8 cellular contexts compared by ENCODE assay signal in genomic region chr19:57410748-57411671, GRCh38. TPM values are rescaled to one million over a fixed set of nuclear protein-coding genes. Genes with fewer than 3 reads are reported as not detected.
DNase-seq lines count a peak whose midpoint lies in the region; ATAC-seq and TF ChIP-seq lines count a peak whose summit lies in the region.

Gene ZNF17 (plus strand): TSS chr19:57411161. CDS start chr19:57413616, 2,455 bp downstream.

- H3K27me3 Mint-ChIP-seq in glutamatergic neuron (ENCODE audit: unreplicated experiment) = peaks cover 2% of the 10 kb centered on the region

- peaks cover 32 to 39% of the 10 kb centered on the region in 2 donors for H3K36me3 Mint-ChIP-seq in activated naive CD4-positive, alpha-beta T cell treated with anti-CD3 and anti-CD28 coated beads, Interleukin-2, amount 50 U/mL, for 72 hours
- peaks cover 10% of the 10 kb centered on the region for H3K36me3 Mint-ChIP-seq in glutamatergic neuron (ENCODE audit: unreplicated experiment)

- 1% methylated on average over 26 to 59 of the region's 59 CpGs for WGBS in testis, 2 donors

- peak; percentile 88 for DNase-seq in GM10266 (ENCODE audit: extremely low spot score)
- DNase-seq in NCI-H1105 (lab: John Stamatoyannopoulos, UW) = peak; percentile 91
- peak; percentile 60 for DNase-seq in SKM-1 (lab: John Stamatoyannopoulos, UW; ENCODE audit: unreplicated experiment)
- DNase-seq in activated naive CD4-positive, alpha-beta T cell treated with anti-CD3 and anti-CD28 coated beads, Interleukin-2, amount 50 U/mL, for 72 hours (ENCODE audit: low spot score in 2 of 2) = peak; percentile 83 to 88
- peak; percentile 91 for DNase-seq in glutamatergic neuron
- peak; percentile 97 for DNase-seq in osteoblast (ENCODE audit: insufficient read length, low spot score, missing footprints)
- peak; percentile 99 for DNase-seq in testis

- H3K27me3 ChIP-seq in osteoblast (ENCODE audit: insufficient read depth, low read length) (no peaks in the 10 kb centered on the region), testis (no peaks in the 10 kb centered on the region)

- peak within 1 kb of the TSS; percentile 99 for H3K4me3 ChIP-seq in osteoblast (ENCODE audit: insufficient read depth, low read length)
- H3K4me3 ChIP-seq in testis = peak within 1 kb of the TSS; percentile 90 to 92

- H3K27ac Mint-ChIP-seq in activated naive CD4-positive, alpha-beta T cell treated with anti-CD3 and anti-CD28 coated beads, Interleukin-2, amount 50 U/mL, for 72 hours = peak within 1 kb of the TSS; percentile 85 to 92
- peak within 1 kb of the TSS; percentile 69 for H3K27ac Mint-ChIP-seq in glutamatergic neuron (ENCODE audit: unreplicated experiment)

- TF ChIP-seq CTCF in GM10266 (IDR thresholded peaks at IDR 0.05; ENCODE audit: control insufficient read depth, insufficient read depth, low read depth, missing control alignments) (no peak), glutamatergic neuron (IDR thresholded peaks at IDR 0.05; ENCODE audit: partially characterized antibody, unreplicated experiment) (no peak), osteoblast (IDR thresholded peaks at IDR 0.05; ENCODE audit: extremely low read depth, low read depth, low read length) (no peak), testis (IDR thresholded peaks at IDR 0.05) (no peak)

- peaks cover 36% of the 10 kb centered on the region for H3K79me2 ChIP-seq in osteoblast (ENCODE audit: insufficient read depth, low read length)

- ATAC-seq in HG02623 (IDR thresholded peaks at IDR 0.05; ENCODE audit: unreplicated experiment) = peak; percentile 97
- ATAC-seq in activated naive CD4-positive, alpha-beta T cell treated with anti-CD3 and anti-CD28 coated beads, Interleukin-2, amount 50 U/mL, for 72 hours = peak; percentile 100

- intact Hi-C loops in testis (cut with DNase I; ENCODE audit: low total_unique reads) = no loop called here

- H3K27ac ChIP-seq in osteoblast (ENCODE audit: low read depth, low read length) (peak within 1 kb of the TSS; percentile 66), testis (peak within 1 kb of the TSS; percentile 22 to 68)

- peak within 1 kb of the TSS; percentile 99 for H3K4me2 ChIP-seq in osteoblast (ENCODE audit: insufficient read depth, low read length)

- H3K36me3 ChIP-seq in osteoblast (ENCODE audit: insufficient read depth, low read length) (peaks cover 16% of the 10 kb centered on the region), testis (ENCODE audit: low read depth, missing control alignments) (no peaks in the 10 kb centered on the region)

- H3K4me1 Mint-ChIP-seq in glutamatergic neuron (ENCODE audit: low read depth, unreplicated experiment) = peaks cover 5% of the 10 kb centered on the region

- peak within 1 kb of the TSS; percentile 87 for H3K4me3 Mint-ChIP-seq in glutamatergic neuron (ENCODE audit: unreplicated experiment)

- peak within 1 kb of the TSS; percentile 98 for H2AFZ ChIP-seq in osteoblast (ENCODE audit: low read length)

- H3K4me1 ChIP-seq in osteoblast (ENCODE audit: insufficient read depth, low read length) (peaks cover 12% of the 10 kb centered on the region), testis (peaks cover 9% of the 10 kb centered on the region)

- H3K9me3 Mint-ChIP-seq in activated naive CD4-positive, alpha-beta T cell treated with anti-CD3 and anti-CD28 coated beads, Interleukin-2, amount 50 U/mL, for 72 hours = peaks cover 15 to 16% of the 10 kb centered on the region in 2 donors
- peaks cover 1% of the 10 kb centered on the region for H3K9me3 Mint-ChIP-seq in glutamatergic neuron (ENCODE audit: unreplicated experiment)

- peaks cover 4% of the 10 kb centered on the region for H4K20me1 ChIP-seq in osteoblast (ENCODE audit: insufficient read depth, low read length)

- H3K9me3 ChIP-seq in osteoblast (ENCODE audit: low read depth, low read length) (no peaks in the 10 kb centered on the region), testis (no peaks in the 10 kb centered on the region)

- no peak for TF ChIP-seq POLR2A in testis (IDR thresholded peaks at IDR 0.05)

RNA-seq across cellular contexts. Expression of gene ZNF17, which starts in this region (rescaled TPM):
- 1 to 10 TPM; 8.0 to 9.1 TPM for total RNA-seq in activated naive CD4-positive, alpha-beta T cell treated with anti-CD3 and anti-CD28 coated beads, Interleukin-2, amount 50 U/mL, for 72 hours
- 21.5 TPM for total RNA-seq in glutamatergic neuron (ENCODE audit: unreplicated experiment)
- 12.7 and 15.6 TPM in 2 replicates for total RNA-seq in osteoblast
- total RNA-seq in testis = 10 to 100 TPM; 19.8 to 25.5 TPM
- polyA plus RNA-seq in testis (ENCODE audit: insufficient read depth, low read depth, low replicate concordance) = 7.4 TPM

Comparison
In these comparisons a context has a peak if more than half of its experiments do, and no peak if none do; other contexts are left out.
1. Peak in every context shown above with its lines: DNase-seq, ATAC-seq, H3K4me3 ChIP-seq and H3K27ac ChIP-seq.